Comparison of ENCODE assay signal across 10 cellular contexts in the genomic region with DNA sequence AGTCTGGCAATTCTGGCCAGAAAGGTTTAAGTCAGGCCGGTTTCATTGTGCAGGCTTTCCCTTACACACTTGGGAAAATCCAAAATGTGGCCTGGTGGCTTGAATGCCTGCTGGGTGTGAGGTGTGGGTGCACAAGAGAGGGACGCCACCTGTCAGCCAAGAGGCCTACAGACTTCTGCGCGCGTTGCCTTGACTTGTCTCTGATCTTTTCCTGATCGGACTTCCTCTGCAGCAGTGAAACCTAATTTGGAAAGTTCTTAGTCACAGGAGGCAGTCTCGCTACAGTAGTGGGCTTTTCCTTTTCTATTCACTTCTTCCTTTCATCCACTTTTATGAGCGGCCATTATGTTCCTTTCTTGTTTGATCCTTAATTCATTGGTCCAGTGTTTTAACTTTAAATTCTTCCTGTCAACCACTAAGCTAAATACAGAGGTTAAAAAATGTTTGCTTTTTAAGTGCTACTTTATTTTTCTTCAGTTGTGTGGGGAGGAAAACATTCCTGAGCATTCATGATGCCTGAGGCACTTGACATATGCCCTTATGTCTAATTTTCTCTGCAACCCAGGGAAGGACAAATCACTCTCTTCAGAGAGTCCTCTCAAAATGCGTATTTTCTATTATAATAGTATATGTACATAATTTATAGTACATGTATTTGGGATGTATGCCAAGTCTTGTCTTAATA.
DNase-seq lines count a peak whose midpoint lies in the region; ATAC-seq and TF ChIP-seq lines count a peak whose summit lies in the region.
"Had no signal": no experiment of that assay in that cellular context is flagged by ENCODE, and none has a peak within 500 bp of the region (broad histone marks: within the 10 kb centered on the region; RNA-seq: fewer than 3 reads in every experiment).

No MANE protein-coding gene starts in this region.

- H3K36me3 ChIP-seq in lower lobe of right lung = peaks cover 9% of the 10 kb centered on the region

- ATAC-seq in GM21447 (IDR thresholded peaks at IDR 0.05; ENCODE audit: unreplicated experiment) (peak; percentile 76), lower lobe of right lung (no peak)
- ATAC-seq: stimulated activated memory B cell treated with anti-CD40 and anti-IgM and Interleukin-4, amounts not matched to agents 10 μg/mL and 1 μg/mL and 100 μg/mL, for 72 hours had no signal

- H3K9me3 ChIP-seq in lower lobe of right lung = no peaks in the 10 kb centered on the region

- intact Hi-C loops in lower lobe of right lung (cut with DNase I) = no loop called here

- H3K4me3 ChIP-seq in lower lobe of right lung = no peak overlapping the region

- no peak for TF ChIP-seq CTCF in lower lobe of right lung (IDR thresholded peaks at IDR 0.05)

- H3K27ac ChIP-seq in lower lobe of right lung = peak overlapping the region; percentile 47

- peaks cover 60% of the 10 kb centered on the region for H3K4me1 ChIP-seq in lower lobe of right lung

- H3K27me3 ChIP-seq in lower lobe of right lung (ENCODE audit: low read depth) = no peaks in the 10 kb centered on the region

- DNase-seq in COLO829 (ENCODE audit: low spot score) (peak; percentile 47), SW480 (ENCODE audit: low spot score) (peak; percentile 67), lower lobe of right lung (no peak), medulla oblongata (ENCODE audit: extremely low spot score) (no peak), cerebellum (ENCODE audit: low spot score) (no peak), RKO (ENCODE audit: low spot score) (no peak), SW 1271 (lab: John Stamatoyannopoulos, UW) (no peak)
- DNase-seq: NCI-H1930 had no signal

Comparison
In these comparisons a context has a peak if more than half of its experiments do, and no peak if none do; other contexts are left out.
1. DNase-seq: peak in COLO829 (single experiment) and SW480 (single experiment); none in lower lobe of right lung (single experiment), medulla oblongata (single experiment), cerebellum (single experiment), RKO (single experiment) and SW 1271 (0 of 2).